33 cellular contexts compared by ENCODE assay signal in the genomic region with DNA sequence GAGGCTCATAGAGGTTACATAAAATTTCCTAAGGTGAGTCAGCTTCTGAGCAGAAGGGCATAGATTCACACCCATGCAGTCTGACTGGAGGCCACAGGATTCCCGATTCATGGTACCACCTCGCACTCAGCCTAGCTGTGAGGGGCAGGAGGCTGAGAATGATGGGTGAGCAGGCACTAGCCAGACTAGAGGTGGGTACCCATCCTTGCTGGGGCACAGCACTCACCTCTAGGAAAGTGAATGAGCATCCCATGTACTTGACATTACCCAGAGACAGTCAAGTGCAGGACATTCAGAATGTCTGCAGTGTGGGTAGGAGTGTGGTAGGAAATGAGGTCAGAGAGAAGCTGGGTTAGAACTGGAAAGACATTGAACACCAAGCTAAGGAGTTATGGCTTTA.
"Had no signal": no experiment of that assay in that cellular context is flagged by ENCODE, and none has a peak within 500 bp of the region (broad histone marks: within the 10 kb centered on the region; RNA-seq: fewer than 3 reads in every experiment).

No MANE protein-coding gene starts in this region.

- H3K4me1 Mint-ChIP-seq: activated naive CD4-positive, alpha-beta T cell treated with anti-CD3 and anti-CD28 coated beads, Interleukin-2, amount 50 U/mL, for 24 hours; central memory CD8-positive, alpha-beta T cell; T-helper 17 cell had no signal

- H3K36me3 ChIP-seq: brain microvascular endothelial cell, esophagus squamous epithelium, gastroesophageal sphincter, heart right ventricle had no signal

- H3K27me3 Mint-ChIP-seq: T-helper 17 cell had no signal

- H3K36me3 Mint-ChIP-seq: activated naive CD4-positive, alpha-beta T cell treated with anti-CD3 and anti-CD28 coated beads, Interleukin-2, amount 50 U/mL, for 24 hours; activated naive CD8-positive, alpha-beta T cell treated with anti-CD3 and anti-CD28 coated beads, Interleukin-2, amount 10 ng/mL, durations not matched to agents 7 days and 5 days had no signal

- H3K27ac Mint-ChIP-seq: activated CD8-positive, alpha-beta T cell treated with anti-CD3 and anti-CD28 coated beads for 36 hours; activated naive CD4-positive, alpha-beta T cell treated with anti-CD3 and anti-CD28 coated beads for 36 hours; activated naive CD4-positive, alpha-beta T cell treated with anti-CD3 and anti-CD28 coated beads, Interleukin-2, amount 50 U/mL, for 24 hours; activated naive CD8-positive, alpha-beta T cell treated with anti-CD3 and anti-CD28 coated beads, Interleukin-2, amount 10 ng/mL, durations not matched to agents 7 days and 5 days; activated T-helper 2 cell treated with anti-CD3 and anti-CD28 coated beads, Interferon-gamma antibody, Interleukin-2, Interleukin-4, amounts not matched to agents 10 μg/mL and 5 μg/mL and 100 μg/mL, durations not matched to agents 14 hours and 24 hours and 36 hours; dendritic cell treated with granulocyte-macrophage colony-stimulating factor and Interleukin-4, amounts not matched to agents 40 ng/mL and 50 ng/mL, for 4 days; endodermal cell; T-helper 17 cell; T-helper 2 cell treated with Interferon-gamma antibody and Interleukin-4, amounts not matched to agents 5 μg/mL and 100 μg/mL, for 36 hours had no signal

- ATAC-seq: activated CD8-positive, alpha-beta T cell treated with anti-CD3 and anti-CD28 coated beads for 36 hours; activated T-cell treated with anti-CD3 and anti-CD28 coated beads, Interleukin-2, amount 50 U/mL, for 4 hours; gastroesophageal sphincter; heart right ventricle; T-helper 17 cell had no signal

- FAIRE-seq: astrocyte, bronchial epithelial cell had no signal

- H3K4me1 ChIP-seq: esophagus squamous epithelium, gastroesophageal sphincter, heart right ventricle had no signal

- H3K27ac ChIP-seq: brain microvascular endothelial cell, coronary artery, dorsolateral prefrontal cortex, esophagus squamous epithelium, gastroesophageal sphincter, heart right ventricle, hepatocyte had no signal

- H3K4me3 Mint-ChIP-seq: activated CD8-positive, alpha-beta T cell treated with anti-CD3 and anti-CD28 coated beads for 36 hours; activated naive CD4-positive, alpha-beta T cell treated with anti-CD3 and anti-CD28 coated beads for 36 hours; activated naive CD4-positive, alpha-beta T cell treated with anti-CD3 and anti-CD28 coated beads, Interleukin-2, amount 50 U/mL, for 24 hours; activated naive CD8-positive, alpha-beta T cell treated with anti-CD3 and anti-CD28 coated beads, Interleukin-2, amount 10 ng/mL, durations not matched to agents 7 days and 5 days; activated T-cell treated with anti-CD3 and anti-CD28 coated beads, Interleukin-2, amount 50 U/mL, for 4 hours; central memory CD8-positive, alpha-beta T cell; dendritic cell treated with granulocyte-macrophage colony-stimulating factor and Interleukin-4, amounts not matched to agents 40 ng/mL and 50 ng/mL, for 4 days; endodermal cell; T-helper 17 cell; T-helper 2 cell treated with Interferon-gamma antibody and Interleukin-4, amounts not matched to agents 5 μg/mL and 100 μg/mL, for 36 hours had no signal

- H3K4me3 ChIP-seq: coronary artery, dorsolateral prefrontal cortex, esophagus squamous epithelium, gastroesophageal sphincter, heart right ventricle, hepatocyte had no signal

- H3K9me3 ChIP-seq: esophagus squamous epithelium, gastroesophageal sphincter, heart right ventricle had no signal

- H2AFZ ChIP-seq: hepatocyte had no signal

- DNase-seq: activated CD4-positive, alpha-beta T cell treated with anti-CD3 and anti-CD28 coated beads for 4 hours; activated CD4-positive, alpha-beta T cell treated with anti-CD3 and anti-CD28 coated beads, Interleukin-2, amount 50 U/mL, for 1 hour; activated CD4-positive, alpha-beta T cell treated with anti-CD3 and anti-CD28 coated beads, Interleukin-2, amount 50 U/mL, for 48 hours; activated CD4-positive, CD25-positive, alpha-beta regulatory T cell; activated CD4-positive, CD25-positive, alpha-beta regulatory T cell treated with anti-CD3 and anti-CD28 coated beads, Interleukin-2, amount 50 U/mL, for 72 hours; activated CD8-positive, alpha-beta memory T cell treated with anti-CD3 and anti-CD28 coated beads for 24 hours; activated effector memory CD4-positive, alpha-beta T cell treated with anti-CD3 and anti-CD28 coated beads, Interleukin-2, amount 50 U/mL, for 16 hours; activated naive CD4-positive, alpha-beta T cell treated with anti-CD3 and anti-CD28 coated beads for 36 hours; activated naive CD8-positive, alpha-beta T cell treated with anti-CD3 and anti-CD28 coated beads, Interleukin-2, amount 10 ng/mL, durations not matched to agents 7 days and 5 days; activated T-cell treated with anti-CD3 and anti-CD28 coated beads, Interleukin-2, amount 50 U/mL, for 4 hours; amniotic stem cell; anterior cingulate cortex; brain microvascular endothelial cell; dorsolateral prefrontal cortex; effector memory CD4-positive, alpha-beta T cell; erythroblast; esophagus squamous epithelium; foreskin melanocyte; heart right ventricle; T-helper 1 cell; T-helper 17 cell had no signal

- H3K27me3 ChIP-seq: brain microvascular endothelial cell, dorsolateral prefrontal cortex, esophagus squamous epithelium, gastroesophageal sphincter, hepatocyte had no signal

- H3K4me2 ChIP-seq: hepatocyte had no signal

- H3K79me2 ChIP-seq: hepatocyte had no signal

- H3K9me3 Mint-ChIP-seq: activated CD8-positive, alpha-beta T cell treated with anti-CD3 and anti-CD28 coated beads for 36 hours; activated naive CD4-positive, alpha-beta T cell treated with anti-CD3 and anti-CD28 coated beads for 36 hours; activated naive CD4-positive, alpha-beta T cell treated with anti-CD3 and anti-CD28 coated beads, Interleukin-2, amount 50 U/mL, for 24 hours; activated naive CD8-positive, alpha-beta T cell treated with anti-CD3 and anti-CD28 coated beads, Interleukin-2, amount 10 ng/mL, durations not matched to agents 7 days and 5 days; activated T-helper 2 cell treated with anti-CD3 and anti-CD28 coated beads, Interferon-gamma antibody, Interleukin-2, Interleukin-4, amounts not matched to agents 10 μg/mL and 5 μg/mL and 100 μg/mL, durations not matched to agents 14 hours and 24 hours and 36 hours; central memory CD8-positive, alpha-beta T cell; dendritic cell treated with granulocyte-macrophage colony-stimulating factor and Interleukin-4, amounts not matched to agents 40 ng/mL and 50 ng/mL, for 4 days; endodermal cell; T-helper 2 cell treated with Interferon-gamma antibody and Interleukin-4, amounts not matched to agents 5 μg/mL and 100 μg/mL, for 36 hours had no signal
